In genomic region chr7:86689363-86689762, GRCh38 we compare ENCODE assay signal across 29 cellular contexts. TPM values are rescaled to one million over a fixed set of nuclear protein-coding genes. Genes with fewer than 3 reads are reported as not detected.
DNase-seq lines count a peak whose midpoint lies in the region; ATAC-seq, FAIRE-seq and TF ChIP-seq lines count a peak whose summit lies in the region.
"Had no signal": no experiment of that assay in that cellular context is flagged by ENCODE, and none has a peak within 500 bp of the region (broad histone marks: within the 10 kb centered on the region; RNA-seq: fewer than 3 reads in every experiment).

No MANE protein-coding gene starts in this region.

- H3K27me3 ChIP-seq in HepG2 (ENCODE audit: control insufficient read depth in 1 of 2, insufficient read depth in 2 of 2, low read length in 2 of 2) = no peaks in the 10 kb centered on the region
- H3K27me3 ChIP-seq in right lobe of liver = no peaks in the 10 kb centered on the region
- no peaks in the 10 kb centered on the region for H3K27me3 ChIP-seq in IMR-90 (ENCODE audit: control insufficient read depth, insufficient read depth, low read length)
- no peaks in the 10 kb centered on the region for H3K27me3 ChIP-seq in smooth muscle cell (ENCODE audit: low read depth)
- H3K27me3 ChIP-seq: BE2C, BLaER1 had no signal

- no peaks in the 10 kb centered on the region for H3K36me3 ChIP-seq in HepG2 (replicated peaks in 1 of 2; ENCODE audit: control insufficient read depth in 1 of 2, insufficient read depth in 2 of 2, low read length in 2 of 2)
- no peaks in the 10 kb centered on the region for H3K36me3 ChIP-seq in right lobe of liver
- H3K36me3 ChIP-seq in IMR-90 (ENCODE audit: control insufficient read depth, insufficient read depth, low read length) = no peaks in the 10 kb centered on the region
- no peaks in the 10 kb centered on the region for H3K36me3 ChIP-seq in smooth muscle cell (ENCODE audit: low read depth)
- H3K36me3 ChIP-seq: BE2C, BLaER1 had no signal

- H3K79me1 ChIP-seq in IMR-90 (ENCODE audit: low read depth in 1 of 2, low read length in 2 of 2) = no peaks in the 10 kb centered on the region

- no peak for TF ChIP-seq POLR2A in HepG2 (IDR thresholded peaks at IDR 0.05; ENCODE audit: insufficient read depth in 1 of 2, low read depth in 2 of 2, low read length in 2 of 2)
- TF ChIP-seq POLR2A in right lobe of liver (IDR thresholded peaks at IDR 0.05) = no peak
- TF ChIP-seq POLR2A in IMR-90 (IDR thresholded peaks at IDR 0.05; ENCODE audit: low read depth, low read length) = no peak

- H4K5ac ChIP-seq in IMR-90 (ENCODE audit: low read depth, low read length) = no peak overlapping the region

- TF ChIP-seq RAD21 in HepG2 (CRISPR knock-in tag; IDR thresholded peaks at IDR 0.05) (no peak), IMR-90 (IDR thresholded peaks at IDR 0.05; ENCODE audit: low read length) (no peak)

- no peak overlapping the region for H3K56ac ChIP-seq in IMR-90 (ENCODE audit: extremely low read depth, insufficient read depth, low read length)

- no peaks in the 10 kb centered on the region for H3F3A ChIP-seq in smooth muscle cell (ENCODE audit: low read depth)

- POLR2A ChIA-PET in HepG2 (lab: Yijun Ruan, JAX) = no interaction called here
- POLR2A ChIA-PET in IMR-90 (lab: Charles Lee; ENCODE audit: unreplicated experiment) = no interaction called here

- DNase-seq in HepG2 (ENCODE audit: low spot score) (no peak), right lobe of liver (no peak), IMR-90 (no peak), frontal cortex (ENCODE audit: low spot score in 2 of 2) (no peak), smooth muscle cell (lab: John Stamatoyannopoulos, UW; ENCODE audit: unreplicated experiment) (no peak)
- DNase-seq in activated naive CD4-positive, alpha-beta T cell treated with anti-CD3 and anti-CD28 coated beads, Interleukin-2, amount 50 U/mL, for 16 hours = no peak
- DNase-seq: ACHN; BE2C; C1 segment of cervical spinal cord; CD4-positive, alpha-beta memory T cell; CD4-positive, CD25-positive, alpha-beta regulatory T cell; CD8-positive, alpha-beta memory T cell; COR-L47; DMS 273 treated with DMSO at 0.1 percent for 48 hours; DMS153; DMS79; DND-41; EL; GF-D8 had no signal

- TF ChIP-seq CTCF in HepG2 (CRISPR knock-in tag; IDR thresholded peaks at IDR 0.05) (no peak), right lobe of liver (IDR thresholded peaks at IDR 0.05) (no peak), IMR-90 (conservative IDR thresholded peaks at IDR 0.05; ENCODE audit: low read depth, low read length) (no peak), smooth muscle cell (IDR thresholded peaks at IDR 0.05; ENCODE audit: borderline replicate concordance, insufficient read depth, poor library complexity, severe bottlenecking) (no peak)

- no peak overlapping the region for H3K14ac ChIP-seq in IMR-90 (replicated peaks; ENCODE audit: low read depth, low read length)

- no peak overlapping the region for H2BK20ac ChIP-seq in IMR-90 (ENCODE audit: low read depth, low read length)

- H2BK15ac ChIP-seq in IMR-90 (ENCODE audit: low read depth, low read length) = no peak overlapping the region

- H2AK5ac ChIP-seq in IMR-90 (ENCODE audit: low read depth, low read length) = no peak overlapping the region

- ATAC-seq in HepG2 (no peak), right lobe of liver (no peak), IMR-90 (ENCODE audit: low read depth) (no peak)

- no peak overlapping the region for H3K4me3 ChIP-seq in HepG2 (replicated peaks in 1 of 3; ENCODE audit: insufficient read depth in 1 of 3, low read depth in 2 of 3, low read length in 3 of 3)
- no peak overlapping the region for H3K4me3 ChIP-seq in right lobe of liver
- no peak overlapping the region for H3K4me3 ChIP-seq in IMR-90 (ENCODE audit: insufficient read depth, low read depth, low read length)
- H3K4me3 ChIP-seq in smooth muscle cell = no peak overlapping the region
- H3K4me3 ChIP-seq: BLaER1 had no signal

- H3K4ac ChIP-seq in IMR-90 (ENCODE audit: low read depth, low read length) = no peak overlapping the region

- no peaks in the 10 kb centered on the region for H3K9me3 ChIP-seq in HepG2 (ENCODE audit: low read length)
- no peaks in the 10 kb centered on the region for H3K9me3 ChIP-seq in right lobe of liver
- H3K9me3 ChIP-seq in IMR-90 (ENCODE audit: control insufficient read depth, insufficient read depth, low read length) = no peaks in the 10 kb centered on the region; the same call in 1 of the 2 replicates
- no peaks in the 10 kb centered on the region for H3K9me3 ChIP-seq in smooth muscle cell (replicated peaks; ENCODE audit: low read depth)
- H3K9me3 ChIP-seq: BE2C, BLaER1 had no signal

- intact Hi-C loops in HepG2 (cut with micrococcal nuclease; ENCODE audit: unreplicated experiment) = no loop called here
- intact Hi-C loops in right lobe of liver (cut with DNase I) = no loop called here
- intact Hi-C loops in IMR-90 (cut with micrococcal nuclease) = no loop called here

- H4K91ac ChIP-seq in IMR-90 (ENCODE audit: insufficient read depth, low read depth, low read length) = no peak overlapping the region

- no peak overlapping the region for H3K23ac ChIP-seq in IMR-90 (ENCODE audit: low read depth, low read length)

- H3K79me2 ChIP-seq in HepG2 (ENCODE audit: insufficient read depth, low read length) (no peaks in the 10 kb centered on the region), smooth muscle cell (ENCODE audit: low read depth) (no peaks in the 10 kb centered on the region)

- no peak overlapping the region for H2BK5ac ChIP-seq in IMR-90 (ENCODE audit: low read depth, low read length, poor library complexity, severe bottlenecking)

- H2AK9ac ChIP-seq in IMR-90 (replicated peaks; ENCODE audit: low read depth, low read length, poor library complexity) = no peak overlapping the region

- H3K4me1 ChIP-seq in HepG2 (ENCODE audit: insufficient read depth, low read length) (no peaks in the 10 kb centered on the region), right lobe of liver (no peaks in the 10 kb centered on the region), IMR-90 (ENCODE audit: control insufficient read depth, insufficient read depth, low read length) (no peaks in the 10 kb centered on the region), smooth muscle cell (ENCODE audit: low read depth) (no peaks in the 10 kb centered on the region)
- H3K4me1 ChIP-seq: BE2C, BLaER1 had no signal

- BruUV-seq in HepG2 (replicated peaks; lab: Mats Ljungman, UMichigan) = no TSS peak
- BruUV-seq in IMR-90 (replicated peaks; lab: Mats Ljungman, UMichigan) = no TSS peak

- TF ChIP-seq EP300 in HepG2 (IDR thresholded peaks at IDR 0.05; ENCODE audit: low read depth in 2 of 2, low read length in 2 of 2) = no peak
- no peak for TF ChIP-seq EP300 in HepG2 (CRISPR knock-in tag; IDR thresholded peaks at IDR 0.05; ENCODE audit: borderline replicate concordance)

- H4K8ac ChIP-seq in IMR-90 (ENCODE audit: low read depth in 2 of 2, low read length in 2 of 2) = no peak overlapping the region

- H3K27ac ChIP-seq in HepG2 (ENCODE audit: extremely low read length, insufficient read depth, low read length) (no peak overlapping the region), right lobe of liver (no peak overlapping the region), IMR-90 (ENCODE audit: insufficient read depth, low read length) (no peak overlapping the region), smooth muscle cell (ENCODE audit: low read depth) (no peak overlapping the region)
- H3K27ac ChIP-seq: 22Rv1, BLaER1 had no signal

- FAIRE-seq in HepG2 (lab: Jason Lieb, UNC) (no peak), frontal cortex (lab: Jason Lieb, UNC) (peak; percentile 53)
- FAIRE-seq: GM12891, GM19239 had no signal

- no peak overlapping the region for H2BK120ac ChIP-seq in IMR-90 (ENCODE audit: low read depth, low read length)

- CTCF ChIA-PET in HepG2 (lab: Yijun Ruan, JAX; ENCODE audit: low intra/inter-chr PET ratio, low total read pairs) (no interaction called here), IMR-90 (lab: Yijun Ruan, JAX) (no interaction called here)

- H3K9me1 ChIP-seq in IMR-90 (ENCODE audit: insufficient read depth, low read length) = no peaks in the 10 kb centered on the region

- in situ Hi-C loops in HepG2 (cut with HindIII; ENCODE audit: extremely low pct_ligation_motif_present, low pct_unique_long_range_greater_than_20kb) (no loop called here), IMR-90 (cut with MboI; ENCODE audit: low sequenced_read_pairs) (no loop called here)

- H3K9ac ChIP-seq in HepG2 (ENCODE audit: insufficient read depth, low read depth, low read length) (no peak overlapping the region), IMR-90 (ENCODE audit: low read depth, low read length) (no peak overlapping the region), smooth muscle cell (ENCODE audit: low read depth) (no peak overlapping the region)
- H3K9ac ChIP-seq: BLaER1 had no signal

- H2AFZ ChIP-seq in HepG2 (ENCODE audit: low read length) (no peak overlapping the region), IMR-90 (replicated peaks; ENCODE audit: low read length, poor library complexity) (no peak overlapping the region), smooth muscle cell (ENCODE audit: low read depth) (no peak overlapping the region)

- H4K20me1 ChIP-seq in HepG2 (ENCODE audit: insufficient read depth, low read length) = no peaks in the 10 kb centered on the region
- H4K20me1 ChIP-seq in IMR-90 (ENCODE audit: insufficient read depth, low read length) = no peaks in the 10 kb centered on the region
- no peaks in the 10 kb centered on the region for H4K20me1 ChIP-seq in smooth muscle cell (ENCODE audit: low read depth)
- H4K20me1 ChIP-seq: BLaER1 had no signal

- dilution Hi-C loops in IMR-90 (cut with HindIII; ENCODE audit: low sequenced_read_pairs, unreplicated experiment) = no loop called here

- no peak overlapping the region for H3K18ac ChIP-seq in IMR-90 (ENCODE audit: low read depth, low read length)

- H3K4me2 ChIP-seq in HepG2 (ENCODE audit: low read depth, low read length) (no peak overlapping the region), IMR-90 (ENCODE audit: low read depth, low read length) (no peak overlapping the region), smooth muscle cell (no peak overlapping the region)
- H3K4me2 ChIP-seq: BLaER1 had no signal

RNA-seq across cellular contexts. Expression of gene GRM3, which starts 45.7 kb away (rescaled TPM):
- total RNA-seq in HepG2 (2016; rRNA removed; fragmentation: Illumina TruSeq; extraction: Trizol) = not detected in 2 replicates
- total RNA-seq in HepG2 (2016; cell fraction: cytosol; rRNA removed; fragmentation: Illumina TruSeq; extraction: Trizol; ENCODE audit: low read depth) = not detected in 2 replicates
- total RNA-seq in HepG2 (2016; cell fraction: insoluble cytoplasmic fraction; rRNA removed; fragmentation: Illumina TruSeq; extraction: Trizol) = not detected in 2 replicates
- total RNA-seq in HepG2 (2016; cell fraction: membrane; rRNA removed; fragmentation: Illumina TruSeq; extraction: Trizol) = not detected in 2 replicates
- total RNA-seq in HepG2 (2016; cell fraction: nucleus; rRNA removed; fragmentation: Illumina TruSeq; extraction: Trizol) = not detected in 2 replicates
- polyA plus RNA-seq in HepG2 (2011; rRNA removed) = not detected in 2 replicates
- not detected in 2 replicates for polyA plus RNA-seq in HepG2 (2011; cell fraction: cytosol; rRNA removed)
- not detected in 2 replicates for polyA plus RNA-seq in HepG2 (2011; cell fraction: nucleus; rRNA removed)
- polyA plus RNA-seq in HepG2 (2012) = not detected in 2 replicates
- not detected in 2 replicates for polyA plus RNA-seq in HepG2 (2016; cell fraction: cytosol; fragmentation: Illumina TruSeq; extraction: Trizol; ENCODE audit: low read depth)
- not detected in 2 replicates for polyA plus RNA-seq in HepG2 (2016; cell fraction: insoluble cytoplasmic fraction; fragmentation: Illumina TruSeq; extraction: Trizol; ENCODE audit: low read depth)
- polyA plus RNA-seq in HepG2 (2016; cell fraction: membrane; fragmentation: Illumina TruSeq; extraction: Trizol; ENCODE audit: low read depth) = not detected in 2 replicates
- not detected in 2 replicates for polyA plus RNA-seq in HepG2 (2016; cell fraction: nucleus; fragmentation: Illumina TruSeq; extraction: Trizol; ENCODE audit: insufficient read depth, low read depth)
- polyA minus RNA-seq in HepG2 (2011; rRNA and poly(A)+ RNA removed; ENCODE audit: low replicate concordance) = not detected in 2 replicates
- not detected in 2 replicates for polyA minus RNA-seq in HepG2 (2011; cell fraction: cytosol; rRNA and poly(A)+ RNA removed)
- polyA minus RNA-seq in HepG2 (2011; cell fraction: nucleus; rRNA and poly(A)+ RNA removed) = not detected in 2 replicates
- under 1 TPM in 1 of 6 experiments, not detected in 5; 0.12 TPM for total RNA-seq in right lobe of liver
- not detected in 2 replicates for total RNA-seq in IMR-90 (2012; rRNA removed)
- polyA plus RNA-seq in IMR-90 (2012; rRNA removed) = not detected in 2 replicates
- polyA plus RNA-seq in IMR-90 (2012; cell fraction: cytosol; rRNA removed) = not detected in 2 replicates
- polyA plus RNA-seq in IMR-90 (2012; cell fraction: nucleus; rRNA removed; ENCODE audit: low replicate concordance) = not detected in 2 replicates
- 155 TPM for total RNA-seq in frontal cortex
- not detected in 2 replicates for total RNA-seq in smooth muscle cell
- polyA plus RNA-seq in smooth muscle cell = 0.06 and 0.35 TPM in 2 replicates
- total RNA-seq: A172; A673; CD4-positive, alpha-beta memory T cell; CD4-positive, CD25-positive, alpha-beta regulatory T cell; CD8-positive, alpha-beta memory T cell; Daoy; G401 had no signal
- polyA plus RNA-seq: AG04450; CD14-positive monocyte; CD4-positive, alpha-beta memory T cell; CD4-positive, CD25-positive, alpha-beta regulatory T cell; CD8-positive, alpha-beta memory T cell had no signal

Comparison
In these comparisons a context has a peak if more than half of its experiments do, and no peak if none do; other contexts are left out.
1. RNA of gene GRM3, which starts 45.7 kb away (total RNA-seq): 155 TPM in frontal cortex (single experiment); not detected in HepG2, 0.12 TPM in right lobe of liver, not detected in IMR-90 and not detected in smooth muscle cell; every median in the first group is over 100 times any median in the second.